11 cellular contexts compared by ENCODE assay signal in the genomic region with DNA sequence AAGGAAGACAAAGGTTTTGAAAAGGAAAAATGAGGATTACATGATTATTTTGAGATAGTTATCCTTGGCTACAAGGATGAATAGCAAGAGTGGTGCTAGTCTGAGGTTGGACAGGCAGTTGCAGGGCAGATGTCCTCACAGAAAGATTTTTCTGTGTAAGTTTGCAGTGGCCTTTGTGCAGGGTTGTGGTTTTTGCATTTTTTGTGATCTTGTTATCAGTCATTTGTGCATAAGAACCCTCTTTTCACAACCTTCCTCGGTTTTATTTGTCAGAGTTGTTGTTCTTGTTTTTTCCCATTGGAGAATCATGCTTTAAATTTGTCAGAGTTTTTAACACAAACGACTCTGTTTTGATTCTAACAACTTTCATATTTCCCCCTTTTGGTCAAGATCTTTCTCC. TPM values are rescaled to one million over a fixed set of nuclear protein-coding genes. Genes with fewer than 3 reads are reported as not detected.
A peak's percentile ranks its signal among the peaks of the same experiment; 100 is the strongest.
DNase-seq lines count a peak whose midpoint lies in the region; ATAC-seq and TF ChIP-seq lines count a peak whose summit lies in the region.
"Had no signal": no experiment of that assay in that cellular context is flagged by ENCODE, and none has a peak within 500 bp of the region (broad histone marks: within the 10 kb centered on the region; RNA-seq: fewer than 3 reads in every experiment).

No MANE protein-coding gene starts in this region.

- no peaks in the 10 kb centered on the region for H3K27me3 ChIP-seq in DND-41 (ENCODE audit: insufficient read depth, low read length, poor library complexity)

- H3K27me3 Mint-ChIP-seq in nephron (ENCODE audit: low read depth): peaks cover 3% of the 10 kb centered on the region

- H3K27ac ChIP-seq in DND-41 (ENCODE audit: low read length) (peak overlapping the region; percentile 94), KOPT-K1 (ENCODE audit: low read depth, low read length, poor library complexity, severe bottlenecking) (peak overlapping the region; percentile 94)

- DNase-seq in DND-41: no peak
- no peak for DNase-seq in astrocyte of the cerebellum (ENCODE audit: low read depth)
- DNase-seq in amniotic stem cell (lab: John Stamatoyannopoulos, UW): no peak
- DNase-seq in NOMO-1 treated with DMSO at 0.1 percent for 48 hours (lab: John Stamatoyannopoulos, UW; ENCODE audit: unreplicated experiment): no peak
- DNase-seq in NAMALWA (ENCODE audit: low spot score): no peak
- DNase-seq in left colon: no peak
- DNase-seq: NCI-H226; right cardiac atrium; stimulated activated naive CD4-positive, alpha-beta T cell treated with Interleukin-2 at 50 U/mL for 16 hours had no signal

- H3K9me3 Mint-ChIP-seq in nephron: no peaks in the 10 kb centered on the region

- peaks cover 49% of the 10 kb centered on the region for H3K79me2 ChIP-seq in DND-41 (ENCODE audit: insufficient read depth, low read length)

- H4K20me1 ChIP-seq in DND-41 (ENCODE audit: insufficient read depth, low read length): peaks cover 4% of the 10 kb centered on the region; the same call in 1 of the 2 replicates

- no peak overlapping the region for H2AFZ ChIP-seq in DND-41 (ENCODE audit: low read depth, low read length)

- H3K9me3 ChIP-seq in DND-41 (ENCODE audit: insufficient read depth, low read length, severe bottlenecking) (no peaks in the 10 kb centered on the region), KOPT-K1 (ENCODE audit: insufficient read depth, low read length, poor library complexity, severe bottlenecking) (no peaks in the 10 kb centered on the region)

- H3K36me3 ChIP-seq in DND-41 (ENCODE audit: insufficient read depth, low read length) (no peaks in the 10 kb centered on the region), KOPT-K1 (ENCODE audit: insufficient read depth, low read length) (0 out of 2 replicates have a peak, but pooled peaks cover 6% of the 10 kb centered on the region)

- H3K27ac Mint-ChIP-seq in nephron: peak overlapping the region in 2 of 3 experiments; percentile 58 to 96

- peak overlapping the region; percentile 87 for H3K9ac ChIP-seq in DND-41 (ENCODE audit: low read depth, low read length)

- peaks cover 31% of the 10 kb centered on the region for H3K4me1 ChIP-seq in DND-41 (ENCODE audit: insufficient read depth, low read length)

- H3K36me3 Mint-ChIP-seq in nephron (ENCODE audit: low read depth): no peaks in the 10 kb centered on the region

- peak overlapping the region; percentile 85 to 98 (median 98) for H3K4me3 Mint-ChIP-seq in nephron

- ATAC-seq in DND-41 (ENCODE audit: insufficient read depth, low read depth): no peak
- no peak for ATAC-seq in left colon
- ATAC-seq: right cardiac atrium had no signal

- in situ Hi-C loops in astrocyte of the cerebellum (cut with HindIII; ENCODE audit: low sequenced_read_pairs): no loop called here

- TF ChIP-seq CTCF in DND-41 (IDR thresholded peaks at IDR 0.05; ENCODE audit: borderline replicate concordance, extremely low read depth, low read length, poor library complexity, severe bottlenecking) (no peak), astrocyte of the cerebellum (IDR thresholded peaks at IDR 0.05; ENCODE audit: low read depth, low read length, missing control alignments) (no peak), nephron (IDR thresholded peaks at IDR 0.05; ENCODE audit: unreplicated experiment in 3 of 3) (no peak)

- intact Hi-C loops in left colon (cut with DNase I, micrococcal nuclease): loop anchor here in 1 of 2 donors (10.0 kb wide), 1 partner anchor 143 kb away; the partner anchor contains the start of gene CENPM

- H3K4me2 ChIP-seq in DND-41 (ENCODE audit: insufficient read depth, low read length): peak overlapping the region; percentile 95

- peak overlapping the region; percentile 72 to 89; a peak in 3 of 4 replicates for H3K4me3 ChIP-seq in DND-41 (ENCODE audit: low read depth in 1 of 2, low read length in 2 of 2)
- peak overlapping the region; percentile 83 for H3K4me3 ChIP-seq in astrocyte of the cerebellum (ENCODE audit: low read depth, low read length)

- peaks cover 27% of the 10 kb centered on the region for H3K4me1 Mint-ChIP-seq in nephron

RNA-seq across cellular contexts. Expression of gene CCDC134, which starts 1.4 kb away (rescaled TPM):
- total RNA-seq in left colon: 10 to 100 TPM in 1 of 2 donors, 1 to 10 TPM in 1; 8.8 to 11.0 TPM

RNA-seq across cellular contexts. Expression of gene SREBF2, which starts 31.0 kb away (rescaled TPM):
- total RNA-seq in left colon: 100 to 1,000 TPM; 172 to 215 TPM
